26 cellular contexts compared by ENCODE assay signal in the genomic region with DNA sequence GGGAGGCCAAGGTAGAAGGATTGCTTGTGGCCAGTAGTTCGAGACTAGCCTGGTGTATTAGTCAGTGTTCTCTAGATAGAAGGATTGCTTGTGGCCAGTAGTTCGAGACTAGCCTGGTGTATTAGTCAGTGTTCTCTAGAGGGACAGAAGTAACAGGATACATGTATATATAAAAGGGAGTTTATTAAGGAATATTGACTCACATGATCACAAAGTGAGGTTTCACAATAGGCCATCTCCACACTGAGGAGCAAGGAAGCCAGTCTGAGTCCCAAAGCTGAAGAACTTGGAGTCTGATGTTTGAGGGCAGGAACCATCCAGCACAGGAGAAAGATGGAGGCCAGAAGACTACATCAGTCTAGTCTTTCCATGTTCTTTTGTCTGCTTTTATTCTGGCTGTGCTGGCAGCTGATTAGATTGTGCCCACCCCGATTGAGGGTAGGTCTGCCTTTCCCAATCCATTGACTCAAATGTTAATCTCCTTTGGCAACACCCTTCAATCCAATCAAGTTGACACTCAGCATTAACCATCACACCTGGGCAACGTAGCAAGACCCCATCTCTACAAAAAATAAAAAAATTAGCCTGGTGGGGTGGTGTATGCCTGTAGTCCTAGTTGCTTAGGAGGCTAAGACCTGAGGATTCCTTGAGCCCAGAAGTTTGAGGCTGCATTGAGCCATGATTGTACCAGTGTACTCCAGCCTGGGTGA. TPM values are rescaled to one million over a fixed set of nuclear protein-coding genes. Genes with fewer than 3 reads are reported as not detected.
DNase-seq lines count a peak whose midpoint lies in the region; ATAC-seq and TF ChIP-seq lines count a peak whose summit lies in the region.
"Had no signal": no experiment of that assay in that cellular context is flagged by ENCODE, and none has a peak within 500 bp of the region (broad histone marks: within the 10 kb centered on the region; RNA-seq: fewer than 3 reads in every experiment).

No MANE protein-coding gene starts in this region.

- CTCF ChIA-PET in WTC11 (lab: Charles Lee), result no interaction called here

- no peak for TF ChIP-seq CTCF in WTC11 (IDR thresholded peaks at IDR 0.05)
- TF ChIP-seq CTCF in fibroblast of the aortic adventitia (IDR thresholded peaks at IDR 0.05; ENCODE audit: insufficient read depth, low read length), result no peak
- no peak for TF ChIP-seq CTCF in type B pancreatic cell (conservative IDR thresholded peaks at IDR 0.05)

- POLR2A ChIA-PET in WTC11 (lab: Charles Lee), result no interaction called here

- peaks cover 3% of the 10 kb centered on the region; the same call in 1 of the 2 replicates for H3K36me3 Mint-ChIP-seq in WTC11
- peaks cover 19% of the 10 kb centered on the region for H3K36me3 Mint-ChIP-seq in stimulated activated memory B cell treated with anti-CD40 and anti-IgM and Interleukin-4, amounts not matched to agents 10 μg/mL and 1 μg/mL and 100 μg/mL, for 72 hours
- peaks cover 19% of the 10 kb centered on the region for H3K36me3 Mint-ChIP-seq in type B pancreatic cell
- H3K36me3 Mint-ChIP-seq: immature natural killer cell had no signal

- H3K27ac Mint-ChIP-seq in WTC11, result no peak overlapping the region
- peak overlapping the region; percentile 16 for H3K27ac Mint-ChIP-seq in stimulated activated memory B cell treated with anti-CD40 and anti-IgM and Interleukin-4, amounts not matched to agents 10 μg/mL and 1 μg/mL and 100 μg/mL, for 72 hours
- H3K27ac Mint-ChIP-seq in type B pancreatic cell, result no peak overlapping the region
- H3K27ac Mint-ChIP-seq: activated CD4-positive, alpha-beta T cell treated with anti-CD3 and anti-CD28 coated beads, Interleukin-2, amount 10 ng/mL, durations not matched to agents 7 days and 5 days; activated naive CD4-positive, alpha-beta T cell treated with anti-CD3 and anti-CD28 coated beads, Interleukin-2, amount 50 U/mL, for 72 hours; activated T-helper 17 cell treated with anti-CD3 and anti-CD28 coated beads, Interleukin-2, amount 50 U/mL, for 72 hours; GM23338 had no signal

- DNase-seq in NCI-H82 (lab: John Stamatoyannopoulos, UW), result peak; percentile 12
- DNase-seq in NCI-H82 treated with DMSO at 0.1 percent for 48 hours (lab: John Stamatoyannopoulos, UW; ENCODE audit: unreplicated experiment), result no peak
- no peak for DNase-seq in WTC11 (ENCODE audit: low spot score)
- peak; percentile 33 for DNase-seq in fibroblast of the aortic adventitia (ENCODE audit: low read depth)
- no peak for DNase-seq in type B pancreatic cell (ENCODE audit: extremely low spot score, unreplicated experiment)
- no peak for DNase-seq in NCI-H510A treated with DMSO at 0.1 percent for 48 hours (lab: John Stamatoyannopoulos, UW)
- no peak for DNase-seq in NCI-H2107 treated with DMSO at 0.1 percent for 48 hours (lab: John Stamatoyannopoulos, UW; ENCODE audit: unreplicated experiment)
- DNase-seq: activated CD4-positive, alpha-beta T cell treated with anti-CD3 and anti-CD28 coated beads, Interleukin-2, amount 10 ng/mL, durations not matched to agents 7 days and 5 days; activated CD8-positive, alpha-beta memory T cell treated with anti-CD3 and anti-CD28 coated beads, Interleukin-2, amount 50 U/mL, for 4 hours; AML-193; CD8-positive, alpha-beta memory T cell; cerebellar nuclear complex; DMS153; foreskin melanocyte; GF-D8; immature natural killer cell; NCI-H1048; NCI-H187 treated with DMSO at 0.1 percent for 48 hours; NCI-H226; stomach had no signal

- H3K4me3 Mint-ChIP-seq in WTC11, result no peak overlapping the region
- H3K4me3 Mint-ChIP-seq in stimulated activated memory B cell treated with anti-CD40 and anti-IgM and Interleukin-4, amounts not matched to agents 10 μg/mL and 1 μg/mL and 100 μg/mL, for 72 hours, result no peak overlapping the region
- H3K4me3 Mint-ChIP-seq in type B pancreatic cell, result no peak overlapping the region
- H3K4me3 Mint-ChIP-seq: activated CD4-positive, alpha-beta T cell treated with anti-CD3 and anti-CD28 coated beads, Interleukin-2, amount 10 ng/mL, durations not matched to agents 7 days and 5 days; activated T-helper 17 cell treated with anti-CD3 and anti-CD28 coated beads, Interleukin-2, amount 50 U/mL, for 72 hours; GM23338; immature natural killer cell had no signal

- no peaks in the 10 kb centered on the region for H3K27me3 Mint-ChIP-seq in WTC11 (ENCODE audit: low read depth)
- no peaks in the 10 kb centered on the region for H3K27me3 Mint-ChIP-seq in stimulated activated memory B cell treated with anti-CD40 and anti-IgM and Interleukin-4, amounts not matched to agents 10 μg/mL and 1 μg/mL and 100 μg/mL, for 72 hours
- no peaks in the 10 kb centered on the region for H3K27me3 Mint-ChIP-seq in type B pancreatic cell
- H3K27me3 Mint-ChIP-seq: activated CD4-positive, alpha-beta T cell treated with anti-CD3 and anti-CD28 coated beads, Interleukin-2, amount 10 ng/mL, durations not matched to agents 7 days and 5 days; activated T-helper 17 cell treated with anti-CD3 and anti-CD28 coated beads, Interleukin-2, amount 50 U/mL, for 72 hours; CD8-positive, alpha-beta memory T cell had no signal

- H3K4me1 Mint-ChIP-seq in WTC11 (peaks cover 10% of the 10 kb centered on the region), type B pancreatic cell (ENCODE audit: unreplicated experiment) (peaks cover 12% of the 10 kb centered on the region)
- peaks cover 54% of the 10 kb centered on the region for H3K4me1 Mint-ChIP-seq in stimulated activated memory B cell treated with anti-CD40 and anti-IgM and Interleukin-4, amounts not matched to agents 10 μg/mL and 1 μg/mL and 100 μg/mL, for 72 hours

- no peak overlapping the region for H3K4me3 ChIP-seq in fibroblast of the aortic adventitia (ENCODE audit: low read depth, low read length)
- H3K4me3 ChIP-seq: GM23338, stomach, tibial nerve had no signal

- peaks cover 13% of the 10 kb centered on the region for H3K9me3 Mint-ChIP-seq in WTC11
- peaks cover 4% of the 10 kb centered on the region for H3K9me3 Mint-ChIP-seq in stimulated activated memory B cell treated with anti-CD40 and anti-IgM and Interleukin-4, amounts not matched to agents 10 μg/mL and 1 μg/mL and 100 μg/mL, for 72 hours
- peaks cover 11% of the 10 kb centered on the region for H3K9me3 Mint-ChIP-seq in type B pancreatic cell
- H3K9me3 Mint-ChIP-seq: activated CD4-positive, alpha-beta T cell treated with anti-CD3 and anti-CD28 coated beads, Interleukin-2, amount 10 ng/mL, durations not matched to agents 7 days and 5 days; activated naive CD4-positive, alpha-beta T cell treated with anti-CD3 and anti-CD28 coated beads, Interleukin-2, amount 50 U/mL, for 72 hours; activated T-helper 17 cell treated with anti-CD3 and anti-CD28 coated beads, Interleukin-2, amount 50 U/mL, for 72 hours; CD8-positive, alpha-beta memory T cell; GM23338; immature natural killer cell had no signal

- no peak for ATAC-seq in WTC11
- no peak for ATAC-seq in stimulated activated memory B cell treated with anti-CD40 and anti-IgM and Interleukin-4, amounts not matched to agents 10 μg/mL and 1 μg/mL and 100 μg/mL, for 72 hours
- ATAC-seq: activated naive CD4-positive, alpha-beta T cell treated with anti-CD3 and anti-CD28 coated beads, Interleukin-2, amount 50 U/mL, for 72 hours; activated T-helper 17 cell treated with anti-CD3 and anti-CD28 coated beads, Interleukin-2, amount 50 U/mL, for 72 hours; GM23338; sciatic nerve had no signal

TF ChIP-seq in WTC11, 78 proteins besides CTCF, POLR2A, EP300 and RAD21:
- TF ChIP-seq, protein P1, sequence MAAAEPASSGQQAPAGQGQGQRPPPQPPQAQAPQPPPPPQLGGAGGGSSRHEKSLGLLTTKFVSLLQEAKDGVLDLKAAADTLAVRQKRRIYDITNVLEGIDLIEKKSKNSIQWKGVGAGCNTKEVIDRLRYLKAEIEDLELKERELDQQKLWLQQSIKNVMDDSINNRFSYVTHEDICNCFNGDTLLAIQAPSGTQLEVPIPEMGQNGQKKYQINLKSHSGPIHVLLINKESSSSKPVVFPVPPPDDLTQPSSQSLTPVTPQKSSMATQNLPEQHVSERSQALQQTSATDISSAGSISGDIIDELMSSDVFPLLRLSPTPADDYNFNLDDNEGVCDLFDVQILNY (CRISPR knock-in tag; IDR thresholded peaks at IDR 0.05), result no peak
- TF ChIP-seq ZNF121 (CRISPR knock-in tag; IDR thresholded peaks at IDR 0.05) (peak; percentile 72), NR1H2 (CRISPR knock-in tag; IDR thresholded peaks at IDR 0.05) (no peak)
- TF ChIP-seq, protein P2, sequence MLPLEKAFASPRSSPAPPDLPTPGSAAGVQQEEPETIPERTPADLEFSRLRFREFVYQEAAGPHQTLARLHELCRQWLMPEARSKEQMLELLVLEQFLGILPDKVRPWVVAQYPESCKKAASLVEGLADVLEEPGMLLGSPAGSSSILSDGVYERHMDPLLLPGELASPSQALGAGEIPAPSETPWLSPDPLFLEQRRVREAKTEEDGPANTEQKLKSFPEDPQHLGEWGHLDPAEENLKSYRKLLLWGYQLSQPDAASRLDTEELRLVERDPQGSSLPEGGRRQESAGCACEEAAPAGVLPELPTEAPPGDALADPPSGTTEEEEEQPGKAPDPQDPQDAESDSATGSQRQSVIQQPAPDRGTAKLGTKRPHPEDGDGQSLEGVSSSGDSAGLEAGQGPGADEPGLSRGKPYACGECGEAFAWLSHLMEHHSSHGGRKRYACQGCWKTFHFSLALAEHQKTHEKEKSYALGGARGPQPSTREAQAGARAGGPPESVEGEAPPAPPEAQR (CRISPR knock-in tag; IDR thresholded peaks at IDR 0.05), result no peak

RNA-seq across cellular contexts. Expression of a gene that starts 33.3 kb away (rescaled TPM):
- total RNA-seq in WTC11 (2021), result 89.9 to 94.7 TPM (median 92.6 TPM) in 3 replicates
- total RNA-seq in fibroblast of the aortic adventitia (ENCODE audit: low replicate concordance), result 49.9 and 50.9 TPM in 2 replicates
- 93.6 and 117 TPM in 2 replicates for total RNA-seq in type B pancreatic cell (ENCODE audit: low replicate concordance)

Comparison
In these comparisons a context has a peak if more than half of its experiments do, and no peak if none do; other contexts are left out.
1. DNase-seq: peak in NCI-H82 (single experiment) and fibroblast of the aortic adventitia (single experiment); none in NCI-H82 treated with DMSO at 0.1 percent for 48 hours (single experiment), WTC11 (single experiment), type B pancreatic cell (single experiment), NCI-H510A treated with DMSO at 0.1 percent for 48 hours (single experiment) and NCI-H2107 treated with DMSO at 0.1 percent for 48 hours (single experiment).